In the genomic region with DNA sequence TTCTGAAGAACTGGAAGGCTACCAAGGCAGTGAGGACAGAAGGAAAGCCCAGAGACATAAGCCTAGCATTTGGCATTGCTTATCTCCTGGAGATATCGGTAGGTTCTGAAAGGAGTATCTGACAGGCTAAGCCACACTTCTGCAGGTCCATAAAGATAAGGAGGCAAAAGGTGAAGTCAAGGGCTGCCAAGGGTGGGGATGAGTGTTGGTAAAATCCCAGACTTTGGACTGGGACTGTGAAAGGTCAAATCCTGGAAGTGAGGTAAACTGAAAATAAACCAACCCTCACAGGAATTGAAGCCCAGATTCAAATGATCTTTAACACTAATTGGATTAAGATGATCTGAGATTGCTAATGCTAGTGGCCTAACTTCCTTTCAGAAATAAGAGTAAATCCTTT, we compare ENCODE assay signal across 21 cellular contexts. TPM values are rescaled to one million over a fixed set of nuclear protein-coding genes. Genes with fewer than 3 reads are reported as not detected.
DNase-seq lines count a peak whose midpoint lies in the region; ATAC-seq and TF ChIP-seq lines count a peak whose summit lies in the region.
"Had no signal": no experiment of that assay in that cellular context is flagged by ENCODE, and none has a peak within 500 bp of the region (broad histone marks: within the 10 kb centered on the region; RNA-seq: fewer than 3 reads in every experiment).

No MANE protein-coding gene starts in this region.

- no peak overlapping the region for H3K4me3 ChIP-seq in cardiac muscle cell
- H3K4me3 ChIP-seq in mucosa of descending colon = no peak overlapping the region
- H3K4me3 ChIP-seq: BLaER1 treated with 17β-estradiol and CSF1 and Interleukin-3, amounts not matched to agents 10 nM and 100 nM; SK-N-MC had no signal

- H3K9me3 ChIP-seq in cardiac muscle cell (ENCODE audit: low read depth) (no peaks in the 10 kb centered on the region), mucosa of descending colon (no peaks in the 10 kb centered on the region)
- H3K9me3 ChIP-seq: BLaER1 treated with 17β-estradiol and CSF1 and Interleukin-3, amounts not matched to agents 10 nM and 100 nM had no signal

- TF ChIP-seq CTCF in cardiac muscle cell (IDR thresholded peaks at IDR 0.05; ENCODE audit: low read depth, low read length) = no peak
- TF ChIP-seq CTCF in mucosa of descending colon (IDR thresholded peaks at IDR 0.05) = no peak

- DNase-seq in cardiac muscle cell (ENCODE audit: low read depth in 1 of 2, low spot score in 1 of 2) (no peak), left cardiac atrium (no peak), left colon (peak in 1 of 2 donors; percentile 31), mucosa of descending colon (peak in 1 of 3 donors; percentile 67), NCI-H2196 (lab: John Stamatoyannopoulos, UW; ENCODE audit: unreplicated experiment) (no peak), immature natural killer cell (no peak)
- DNase-seq: AML-193; CD4-positive, alpha-beta T cell; DMS53; HCEC 1CT; NCI-H1092; NCI-H1417 treated with DMSO at 0.1 percent for 48 hours; NCI-H1694 treated with DMSO at 0.1 percent for 48 hours; NCI-H2081; NCI-H345; NCI-H510A treated with DMSO at 0.1 percent for 48 hours; SIG-M5 had no signal

- peaks cover 0 to 2% (median 0%) of the 10 kb centered on the region in 3 donors for H3K27me3 Mint-ChIP-seq in immature natural killer cell (ENCODE audit: low read depth in 3 of 3)
- H3K27me3 Mint-ChIP-seq: CD4-positive, alpha-beta T cell had no signal

- H3K27ac ChIP-seq in cardiac muscle cell = peak overlapping the region; percentile 30
- H3K27ac ChIP-seq: BLaER1 treated with 17β-estradiol and CSF1 and Interleukin-3, amounts not matched to agents 10 nM and 100 nM; SK-N-MC had no signal

- H3K4me1 ChIP-seq in cardiac muscle cell (ENCODE audit: low read depth) (peaks cover 9% of the 10 kb centered on the region), mucosa of descending colon (ENCODE audit: low read depth) (no peaks in the 10 kb centered on the region)
- H3K4me1 ChIP-seq: BLaER1 treated with 17β-estradiol and CSF1 and Interleukin-3, amounts not matched to agents 10 nM and 100 nM had no signal

- no peaks in the 10 kb centered on the region for H3K36me3 ChIP-seq in cardiac muscle cell
- H3K36me3 ChIP-seq in mucosa of descending colon (ENCODE audit: low read depth) = no peaks in the 10 kb centered on the region

- H3K27ac Mint-ChIP-seq in immature natural killer cell = no peak overlapping the region
- H3K27ac Mint-ChIP-seq: CD4-positive, alpha-beta T cell; IgD-negative memory B cell had no signal

- no peaks in the 10 kb centered on the region for H3K9me3 Mint-ChIP-seq in immature natural killer cell
- H3K9me3 Mint-ChIP-seq: CD4-positive, alpha-beta T cell; IgD-negative memory B cell had no signal

- H3K4me1 Mint-ChIP-seq in immature natural killer cell = no peaks in the 10 kb centered on the region

- H3K36me3 Mint-ChIP-seq in immature natural killer cell = peaks cover 0 to 9% (median 6%) of the 10 kb centered on the region in 3 donors

- H3K4me3 Mint-ChIP-seq in immature natural killer cell = no peak overlapping the region
- H3K4me3 Mint-ChIP-seq: CD4-positive, alpha-beta T cell; IgD-negative memory B cell had no signal

- no peaks in the 10 kb centered on the region for H3K27me3 ChIP-seq in cardiac muscle cell

- ATAC-seq in left cardiac atrium = no peak
- peak; percentile 84 for ATAC-seq in left colon
- ATAC-seq in mucosa of descending colon = peak; percentile 81
- ATAC-seq in GM21390 (IDR thresholded peaks at IDR 0.05; ENCODE audit: unreplicated experiment) = no peak

- intact Hi-C loops in left cardiac atrium (cut with DNase I) (no loop called here), left colon (cut with DNase I, micrococcal nuclease) (no loop called here), mucosa of descending colon (cut with DNase I, micrococcal nuclease) (no loop called here)

RNA-seq across cellular contexts. Expression of gene GK, which starts 27.4 kb away (rescaled TPM):
- total RNA-seq in cardiac muscle cell = 6.1 and 7.3 TPM in 2 replicates
- 13.4 and 14.3 TPM in 2 replicates for polyA plus RNA-seq in cardiac muscle cell
- 1 to 10 TPM; 6.3 to 7.4 TPM for total RNA-seq in left cardiac atrium
- 10 to 100 TPM; 28.2 to 58.9 TPM for total RNA-seq in left colon
- 10 to 100 TPM; 25.3 to 53.5 (median 32.2) TPM for total RNA-seq in mucosa of descending colon
- polyA plus RNA-seq in immature natural killer cell = 1 to 10 TPM in 2 of 3 donors, under 1 TPM in 1; 0.78 to 5.3 (median 3.9) TPM

Comparison
In these comparisons a context has a peak if more than half of its experiments do, and no peak if none do; other contexts are left out.
1. ATAC-seq: peak in left colon (single experiment) and mucosa of descending colon (single experiment); none in left cardiac atrium (0 of 2) and GM21390 (single experiment).